8 cellular contexts compared by ENCODE assay signal in the genomic region with DNA sequence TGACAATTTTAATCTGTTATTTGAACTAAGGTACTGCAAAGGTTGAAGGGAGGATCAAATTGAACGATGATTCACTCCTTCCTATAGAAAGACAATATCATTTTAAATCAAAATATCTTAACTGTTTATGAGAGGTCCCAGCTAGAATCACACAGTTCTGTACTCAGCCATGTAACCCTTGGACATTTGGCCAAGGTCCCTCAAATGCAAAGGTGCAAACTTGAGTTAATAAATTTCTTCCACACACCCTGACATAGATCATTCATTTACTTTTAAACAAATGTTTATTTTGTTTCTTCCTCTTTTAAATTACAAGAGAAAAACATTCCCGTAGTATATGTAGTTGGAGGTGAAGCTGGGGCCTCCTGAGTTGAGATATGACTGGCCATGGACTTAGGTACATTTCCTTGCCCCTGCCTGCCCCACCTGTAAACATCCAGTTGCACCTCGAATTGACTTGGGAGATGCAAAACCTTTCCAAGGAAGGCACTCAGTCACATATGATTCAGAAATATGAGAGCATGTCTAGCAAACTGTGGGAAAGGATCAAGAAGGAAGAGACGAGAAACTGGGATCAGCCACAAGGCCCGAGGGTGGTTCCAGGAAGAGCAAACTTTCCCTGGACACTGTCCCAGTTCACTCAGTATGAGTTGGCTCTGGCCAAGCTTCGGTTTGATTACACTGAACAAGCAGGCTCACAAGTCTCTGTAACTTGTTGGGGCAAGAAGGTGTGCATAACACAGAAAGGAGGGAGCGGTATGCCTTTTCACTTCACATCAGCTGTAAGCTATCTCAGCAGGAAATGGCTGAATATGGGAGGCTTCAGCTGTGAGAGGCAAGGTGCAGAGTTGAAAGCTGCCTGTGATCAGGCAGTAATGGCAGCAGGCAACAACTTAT. TPM values are rescaled to one million over a fixed set of nuclear protein-coding genes. Genes with fewer than 3 reads are reported as not detected.
DNase-seq lines count a peak whose midpoint lies in the region; ATAC-seq and TF ChIP-seq lines count a peak whose summit lies in the region.

No MANE protein-coding gene starts in this region.

- H3K9ac ChIP-seq in fibroblast of lung (ENCODE audit: insufficient read depth, low read length) = no peak overlapping the region

- TF ChIP-seq CTCF in fibroblast of lung (conservative IDR thresholded peaks at IDR 0.05 in 1 of 2, IDR thresholded peaks at IDR 0.05 in 1 of 2; ENCODE audit: low read depth in 1 of 2, low read length in 2 of 2) (no peak), retinal pigment epithelial cell (conservative IDR thresholded peaks at IDR 0.05; ENCODE audit: low read depth, low read length) (no peak)

- no peaks in the 10 kb centered on the region for H3K27me3 ChIP-seq in fibroblast of lung (ENCODE audit: control insufficient read depth, insufficient read depth, low read length)

- H3K9me3 ChIP-seq in fibroblast of lung (ENCODE audit: control insufficient read depth, insufficient read depth, low read depth, low read length) = no peaks in the 10 kb centered on the region

- ATAC-seq in GM18502 (IDR thresholded peaks at IDR 0.05; ENCODE audit: poor library complexity, unreplicated experiment) = peak; percentile 26
- peak; percentile 62 for ATAC-seq in SK-N-SH treated with all-trans-retinoic acid at 6 μM for 48 hours
- ATAC-seq in HG02759 (IDR thresholded peaks at IDR 0.05; ENCODE audit: unreplicated experiment) = no peak

- H3K27ac ChIP-seq in fibroblast of lung (ENCODE audit: insufficient read depth, low read length) = no peak overlapping the region

- H3K79me2 ChIP-seq in fibroblast of lung (ENCODE audit: control insufficient read depth, insufficient read depth, low read length) = no peaks in the 10 kb centered on the region

- peaks cover 6% of the 10 kb centered on the region for H3K4me1 ChIP-seq in fibroblast of lung (ENCODE audit: control insufficient read depth, extremely low read depth, insufficient read depth, low read length)

- peak; percentile 79 to 95 for DNase-seq in fibroblast of lung (ENCODE audit: low read depth in 2 of 2)
- DNase-seq in retinal pigment epithelial cell (ENCODE audit: low read depth) = peak; percentile 2
- no peak for DNase-seq in NCI-H187 (lab: John Stamatoyannopoulos, UW)
- no peak for DNase-seq in occipital lobe (lab: John Stamatoyannopoulos, UW)
- DNase-seq in DMS79 treated with DMSO at 0.1 percent for 48 hours (lab: John Stamatoyannopoulos, UW) = no peak

- no peaks in the 10 kb centered on the region for H4K20me1 ChIP-seq in fibroblast of lung (ENCODE audit: control insufficient read depth, extremely low read depth, insufficient read depth, low read length)

- H3K4me3 ChIP-seq in fibroblast of lung (replicated peaks in 1 of 4; ENCODE audit: control extremely low read depth in 1 of 4, insufficient read depth in 1 of 4, low read depth in 3 of 4, low read length in 4 of 4) = no peak overlapping the region
- H3K4me3 ChIP-seq in retinal pigment epithelial cell (ENCODE audit: low read length) = no peak overlapping the region

- H2AFZ ChIP-seq in fibroblast of lung (ENCODE audit: low read length) = peak overlapping the region; percentile 67

- no peaks in the 10 kb centered on the region for H3K36me3 ChIP-seq in fibroblast of lung (ENCODE audit: control insufficient read depth, insufficient read depth, low read length)

- peak overlapping the region; percentile 56 for H3K4me2 ChIP-seq in fibroblast of lung (ENCODE audit: extremely low read depth, insufficient read depth, low read length)

TF ChIP-seq in SK-N-SH treated with all-trans-retinoic acid at 6 μM for 48 hours, 23 proteins besides CTCF, POLR2A, EP300 and RAD21:
- peak; percentile 63; the same call in 1 of the 2 replicates for TF ChIP-seq ZNF8 (CRISPR knock-in tag; IDR thresholded peaks at IDR 0.05)
- TF ChIP-seq OSR1 (CRISPR knock-in tag; IDR thresholded peaks at IDR 0.05) = no peak
- no peak for TF ChIP-seq ISL1 (CRISPR knock-in tag; IDR thresholded peaks at IDR 0.05)
TF ChIP-seq in SK-N-SH treated with all-trans-retinoic acid at 6 μM for 48 hours: peak in this region for 1.

RNA-seq across cellular contexts. Expression of a gene that starts 6.7 kb away (rescaled TPM):
- total RNA-seq in fibroblast of lung (1.5 and 4.3 TPM in 2 replicates), occipital lobe (4.7 TPM)
- polyA plus RNA-seq in fibroblast of lung = 0.81 and 1.3 TPM in 2 replicates
- polyA plus RNA-seq in fibroblast of lung (2012) = 0.70 and 0.75 TPM in 2 replicates
- polyA minus RNA-seq in fibroblast of lung (ENCODE audit: low replicate concordance) = not detected in 2 replicates

Comparison
In these comparisons a context has a peak if more than half of its experiments do, and no peak if none do; other contexts are left out.
1. DNase-seq: peak in fibroblast of lung (2 of 2) and retinal pigment epithelial cell (single experiment); none in NCI-H187 (0 of 2), occipital lobe (single experiment) and DMS79 treated with DMSO at 0.1 percent for 48 hours (single experiment).